ENCODE assay signal across 29 cellular contexts in genomic region chr6:117866561-117866960, GRCh38. TPM values are rescaled to one million over a fixed set of nuclear protein-coding genes. Genes with fewer than 3 reads are reported as not detected.
DNase-seq lines count a peak whose midpoint lies in the region; TF ChIP-seq lines count a peak whose summit lies in the region.
"Had no signal": no experiment of that assay in that cellular context is flagged by ENCODE, and none has a peak within 500 bp of the region (broad histone marks: within the 10 kb centered on the region; RNA-seq: fewer than 3 reads in every experiment).

No MANE protein-coding gene starts in this region.

- no peak for TF ChIP-seq POLR2A in breast epithelium (IDR thresholded peaks at IDR 0.05)

- no peak for DNase-seq in breast epithelium (ENCODE audit: low spot score in 2 of 2)
- DNase-seq: 8988T; ACHN; AML-193; BE2C; C1 segment of cervical spinal cord; Caco-2; Calu3; CD4-positive, alpha-beta memory T cell; CD4-positive, alpha-beta T cell; CD4-positive, CD25-positive, alpha-beta regulatory T cell; CD8-positive, alpha-beta memory T cell; CD8-positive, alpha-beta T cell; COR-L47; DMS 273 treated with DMSO at 0.1 percent for 48 hours; DMS153; DMS53; DMS79; DMS79 treated with DMSO at 0.1 percent for 48 hours; DND-41; EL had no signal

- POLR2A ChIA-PET in HEK293 (lab: Yijun Ruan, JAX), result no interaction called here

- H3K4me1 ChIP-seq in HEK293 (ENCODE audit: control insufficient read depth, insufficient read depth, low read length) (no peaks in the 10 kb centered on the region), breast epithelium (no peaks in the 10 kb centered on the region)
- H3K4me1 ChIP-seq: A549, BE2C, Caco-2 had no signal

- intact Hi-C loops in breast epithelium (cut with DNase I; ENCODE audit: low total_unique reads), result no loop called here

- H3K4me3 ChIP-seq in HEK293 (ENCODE audit: low read depth, low read length), result no peak overlapping the region
- H3K4me3 ChIP-seq in breast epithelium, result no peak overlapping the region
- H3K4me3 ChIP-seq: A549; BLaER1; BLaER1 treated with 17β-estradiol and CSF1 and Interleukin-3, amounts not matched to agents 10 nM and 100 nM had no signal

- CTCF ChIA-PET in HEK293 (lab: Yijun Ruan, JAX), result interaction anchor here (0.5 to 0.6 kb wide), 2 partner anchors 38 to 351 kb away, joined by 3 read pairs; no protein-coding TSS in a partner anchor

- TF ChIP-seq CTCF in HEK293 (tag by site-specific recombination; IDR thresholded peaks at IDR 0.05), result no peak
- TF ChIP-seq CTCF in breast epithelium (IDR thresholded peaks at IDR 0.05), result no peak

- H3K36me3 ChIP-seq in HEK293 (ENCODE audit: control insufficient read depth in 2 of 2, insufficient read depth in 1 of 2, low read length in 2 of 2) (no peaks in the 10 kb centered on the region), breast epithelium (no peaks in the 10 kb centered on the region)
- H3K36me3 ChIP-seq: BE2C; BLaER1; BLaER1 treated with 17β-estradiol and CSF1 and Interleukin-3, amounts not matched to agents 10 nM and 100 nM had no signal

- H3K27me3 ChIP-seq in breast epithelium, result no peaks in the 10 kb centered on the region
- H3K27me3 ChIP-seq: BLaER1; BLaER1 treated with 17β-estradiol and CSF1 and Interleukin-3, amounts not matched to agents 10 nM and 100 nM had no signal

- no peaks in the 10 kb centered on the region for H3K9me3 ChIP-seq in HEK293 (ENCODE audit: control insufficient read depth, insufficient read depth, low read depth, low read length)
- peaks cover 8 to 11% of the 10 kb centered on the region in 2 donors for H3K9me3 ChIP-seq in breast epithelium
- H3K9me3 ChIP-seq: A549, BE2C, Caco-2 had no signal

- H3K27ac ChIP-seq in HEK293 (ENCODE audit: extremely low read depth, low read depth, low read length) (no peak overlapping the region), breast epithelium (no peak overlapping the region)
- H3K27ac ChIP-seq: 22Rv1; A549; BLaER1; BLaER1 treated with 17β-estradiol and CSF1 and Interleukin-3, amounts not matched to agents 10 nM and 100 nM; C4-2B had no signal

TF ChIP-seq in HEK293, 187 proteins besides CTCF, POLR2A, EP300 and RAD21:
- no peak for TF ChIP-seq ZNF335 (tag by site-specific recombination; conservative IDR thresholded peaks at IDR 0.05)
- TF ChIP-seq ZNF585B (tag by site-specific recombination; IDR thresholded peaks at IDR 0.05), result peak; percentile 90
- no peak for TF ChIP-seq ZNF621 (tag by site-specific recombination; IDR thresholded peaks at IDR 0.05)

RNA-seq across cellular contexts. Expression of gene SLC35F1, which starts 40.5 kb away (rescaled TPM):
- total RNA-seq in breast epithelium, result 1 to 10 TPM in 1 of 3 donors, under 1 TPM in 2; 0.66 to 2.5 (median 0.80) TPM
- total RNA-seq: A172; B cell; Caco-2; Calu3; CD4-positive, alpha-beta memory T cell; CD4-positive, alpha-beta T cell; CD4-positive, CD25-positive, alpha-beta regulatory T cell; CD8-positive, alpha-beta memory T cell; CD8-positive, alpha-beta T cell had no signal
